In genomic region chr3:192188218-192188835, GRCh38 we compare ENCODE assay signal across 9 cellular contexts.
A peak's percentile ranks its signal among the peaks of the same experiment; 100 is the strongest.
DNase-seq lines count a peak whose midpoint lies in the region; ATAC-seq and TF ChIP-seq lines count a peak whose summit lies in the region.
"Had no signal": no experiment of that assay in that cellular context is flagged by ENCODE, and none has a peak within 500 bp of the region (broad histone marks: within the 10 kb centered on the region; RNA-seq: fewer than 3 reads in every experiment).

No MANE protein-coding gene starts in this region.

- H3K9me3 Mint-ChIP-seq in CD14-positive monocyte, result no peaks in the 10 kb centered on the region

- no peak overlapping the region for H3K4me3 ChIP-seq in retinal pigment epithelial cell (ENCODE audit: low read length)

- ATAC-seq in GM18870 (IDR thresholded peaks at IDR 0.05; ENCODE audit: unreplicated experiment) (peak; percentile 74), HG02981 (IDR thresholded peaks at IDR 0.05; ENCODE audit: unreplicated experiment) (peak; percentile 96)
- ATAC-seq: left colon had no signal

- H3K27ac Mint-ChIP-seq in CD14-positive monocyte, result no peak overlapping the region

- peaks cover 0 to 2% (median 0%) of the 10 kb centered on the region in 3 donors for H3K27me3 Mint-ChIP-seq in CD14-positive monocyte (ENCODE audit: low read depth in 3 of 3)

- H3K36me3 Mint-ChIP-seq in CD14-positive monocyte, result no peaks in the 10 kb centered on the region

- no peak overlapping the region for H3K4me3 Mint-ChIP-seq in CD14-positive monocyte

- H3K4me1 Mint-ChIP-seq in CD14-positive monocyte, result no peaks in the 10 kb centered on the region

- intact Hi-C loops in CD14-positive monocyte (cut with micrococcal nuclease), result no loop called here

- DNase-seq in CD14-positive monocyte (ENCODE audit: low spot score) (no peak), NCI-H2081 treated with DMSO at 0.1 percent for 48 hours (lab: John Stamatoyannopoulos, UW) (peak; percentile 41), foreskin melanocyte (peak; percentile 31), retinal pigment epithelial cell (ENCODE audit: low read depth) (peak; percentile 11), kidney glomerular epithelial cell (lab: John Stamatoyannopoulos, UW) (no peak)
- DNase-seq in activated CD4-positive, CD25-positive, alpha-beta regulatory T cell treated with anti-CD3 and anti-CD28 coated beads, Interleukin-2, amount 50 U/mL, for 72 hours, result peak; percentile 36

- TF ChIP-seq CTCF in CD14-positive monocyte (IDR thresholded peaks at IDR 0.05) (peak; percentile 72), retinal pigment epithelial cell (conservative IDR thresholded peaks at IDR 0.05; ENCODE audit: low read depth, low read length) (peak; percentile 81)

Comparison
In these comparisons a context has a peak if more than half of its experiments do, and no peak if none do; other contexts are left out.
1. DNase-seq: peak in NCI-H2081 treated with DMSO at 0.1 percent for 48 hours (single experiment), activated CD4-positive, CD25-positive, alpha-beta regulatory T cell treated with anti-CD3 and anti-CD28 coated beads, Interleukin-2, amount 50 U/mL, for 72 hours (single experiment), foreskin melanocyte (single experiment) and retinal pigment epithelial cell (single experiment); none in CD14-positive monocyte (single experiment) and kidney glomerular epithelial cell (single experiment).